In genomic region chr19:32702010-32702409, GRCh38 we compare ENCODE assay signal across 1 cellular context.
TF ChIP-seq lines count a peak whose summit lies in the region.

No MANE protein-coding gene starts in this region.

TF ChIP-seq in HepG2, 621 proteins besides CTCF, POLR2A, EP300 and RAD21 (continued from another document and continues in another):
- TF ChIP-seq ZNF503 (CRISPR knock-in tag; IDR thresholded peaks at IDR 0.05) (peak; percentile 97), ZNF382 (CRISPR knock-in tag; IDR thresholded peaks at IDR 0.05; ENCODE audit: borderline replicate concordance) (no peak), ZBTB40 (IDR thresholded peaks at IDR 0.05) (no peak), ZBTB40 (CRISPR knock-in tag; IDR thresholded peaks at IDR 0.05) (no peak), ZEB1 (IDR thresholded peaks at IDR 0.05; ENCODE audit: insufficient replicate concordance, low read depth) (peak; percentile 34), HDAC2 (CRISPR knock-in tag; IDR thresholded peaks at IDR 0.05) (peak; percentile 81), U2AF1 (optimal IDR thresholded peaks at IDR 0.05; ENCODE audit: low read depth, low read length) (no peak), NKX3-1 (CRISPR knock-in tag; IDR thresholded peaks at IDR 0.05) (peak; percentile 69), TBX3 (IDR thresholded peaks at IDR 0.05; ENCODE audit: borderline replicate concordance) (peak; percentile 93; the same call in 1 of the 2 replicates), ZGPAT (CRISPR knock-in tag; IDR thresholded peaks at IDR 0.05) (peak; percentile 22; the same call in 1 of the 2 replicates), AHDC1 (CRISPR knock-in tag; IDR thresholded peaks at IDR 0.05; ENCODE audit: borderline replicate concordance) (0 out of 2 replicates have a peak, but pooled peaks have one; percentile 25), HNF4A (CRISPR knock-in tag; IDR thresholded peaks at IDR 0.05) (peak; percentile 55), TCF7 (IDR thresholded peaks at IDR 0.05; ENCODE audit: low read depth) (peak; percentile 68), ONECUT2 (CRISPR knock-in tag; IDR thresholded peaks at IDR 0.05) (peak; percentile 36; the same call in 1 of the 2 replicates), FOXA3 (CRISPR knock-in tag; IDR thresholded peaks at IDR 0.05) (peak; percentile 86), HHEX (CRISPR knock-in tag; IDR thresholded peaks at IDR 0.05) (peak; percentile 99), PPARG (CRISPR knock-in tag; conservative IDR thresholded peaks at IDR 0.05) (0 out of 2 replicates have a peak, but pooled peaks have one; percentile 18), TBX2 (CRISPR knock-in tag; IDR thresholded peaks at IDR 0.05; ENCODE audit: borderline replicate concordance) (peak; percentile 82), ISL2 (CRISPR knock-in tag; IDR thresholded peaks at IDR 0.05) (peak; percentile 78), ZNF841 (CRISPR knock-in tag; IDR thresholded peaks at IDR 0.05; ENCODE audit: borderline replicate concordance) (no peak), REST (IDR thresholded peaks at IDR 0.05; ENCODE audit: borderline replicate concordance in 1 of 2, low read depth in 1 of 2, low read length in 2 of 2) (peak in 1 of 2 experiments; percentile 41; a peak in 1 of 4 replicates), ZNF770 (CRISPR knock-in tag; IDR thresholded peaks at IDR 0.05) (no peak), CREM (IDR thresholded peaks at IDR 0.05) (peak; percentile 23; the same call in 1 of the 2 replicates), CREM (CRISPR knock-in tag; IDR thresholded peaks at IDR 0.05) (no peak), TCF7L2 (IDR thresholded peaks at IDR 0.05; ENCODE audit: low read depth, low read length) (no peak), ATF6 (CRISPR knock-in tag; conservative IDR thresholded peaks at IDR 0.05) (no peak), KLF9 (CRISPR knock-in tag; IDR thresholded peaks at IDR 0.05; ENCODE audit: low read depth) (no peak), ZSCAN12 (CRISPR knock-in tag; IDR thresholded peaks at IDR 0.05) (no peak)
